Comparison of ENCODE assay signal across 17 cellular contexts in genomic region chr1:72827285-72827684, GRCh38.
DNase-seq lines count a peak whose midpoint lies in the region; ATAC-seq and TF ChIP-seq lines count a peak whose summit lies in the region.
"Had no signal": no experiment of that assay in that cellular context is flagged by ENCODE, and none has a peak within 500 bp of the region (broad histone marks: within the 10 kb centered on the region; RNA-seq: fewer than 3 reads in every experiment).

No MANE protein-coding gene starts in this region.

- H3K4me3 ChIP-seq in epithelial cell of proximal tubule (ENCODE audit: low read depth, low read length) (no peak overlapping the region), skeletal muscle cell (ENCODE audit: low read depth, low read length) (no peak overlapping the region), MG63 (no peak overlapping the region)
- H3K4me3 ChIP-seq: adrenal gland, heart right ventricle, tibial nerve had no signal

- intact Hi-C loops in Right ventricle myocardium inferior (cut with DNase I) = no loop called here

- H3K9me3 ChIP-seq in MG63 = no peaks in the 10 kb centered on the region
- H3K9me3 ChIP-seq: adrenal gland had no signal

- DNase-seq in HCEC 1CT (peak; percentile 72), OCI-M1 (lab: John Stamatoyannopoulos, UW) (peak; percentile 79), epithelial cell of proximal tubule (ENCODE audit: low read depth) (peak; percentile 20), skeletal muscle cell (ENCODE audit: low read depth) (peak; percentile 48), G401 (ENCODE audit: low spot score) (no peak), Right ventricle myocardium inferior (ENCODE audit: missing footprints) (no peak), iPS-NIHi11 (ENCODE audit: low spot score) (no peak), MG63 (no peak)
- DNase-seq: activated CD8-positive, alpha-beta memory T cell treated with anti-CD3 and anti-CD28 coated beads for 24 hours; adrenal gland; CD4-positive, alpha-beta T cell; heart right ventricle; KG1; NCI-H510A treated with DMSO at 0.1 percent for 48 hours; stimulated activated CD4-positive, alpha-beta T cell treated with anti-CD3 and anti-CD28 coated beads, Interleukin-4, amount 100 ng/mL, for 24 hours had no signal

- ATAC-seq in Right ventricle myocardium inferior = no peak
- ATAC-seq: activated T-helper 17 cell treated with anti-CD3 and anti-CD28 coated beads, Interleukin-2, amount 50 U/mL, for 72 hours; heart right ventricle had no signal

- H3K36me3 ChIP-seq in MG63 = no peaks in the 10 kb centered on the region
- H3K36me3 ChIP-seq: adrenal gland, heart right ventricle, tibial nerve had no signal

- in situ Hi-C loops in G401 (cut with HindIII; ENCODE audit: low sequenced_read_pairs) = no loop called here

- no peaks in the 10 kb centered on the region for H3K27me3 ChIP-seq in MG63
- H3K27me3 ChIP-seq: adrenal gland, heart right ventricle, tibial nerve had no signal

- no peak for TF ChIP-seq CTCF in epithelial cell of proximal tubule (conservative IDR thresholded peaks at IDR 0.05; ENCODE audit: low read depth, low read length)

Comparison
In these comparisons a context has a peak if more than half of its experiments do, and no peak if none do; other contexts are left out.
1. DNase-seq: peak in HCEC 1CT (single experiment), OCI-M1 (single experiment), epithelial cell of proximal tubule (single experiment) and skeletal muscle cell (single experiment); none in G401 (single experiment), Right ventricle myocardium inferior (single experiment), iPS-NIHi11 (single experiment) and MG63 (single experiment).